Comparison of ENCODE assay signal across 17 cellular contexts in genomic region chr14:64215978-64216377, GRCh38.
"Had no signal": no experiment of that assay in that cellular context is flagged by ENCODE, and none has a peak within 500 bp of the region (broad histone marks: within the 10 kb centered on the region; RNA-seq: fewer than 3 reads in every experiment).

No MANE protein-coding gene starts in this region.

- H3K9me3 Mint-ChIP-seq: activated CD8-positive, alpha-beta T cell treated with anti-CD3 and anti-CD28 coated beads for 36 hours; activated T-helper 1 cell treated with anti-CD3 and anti-CD28 coated beads, Interleukin-12 subunit alpha, Interleukin-12 subunit beta, Interleukin-2, Interleukin-4 antibody, amounts not matched to agents 30 ng/mL and 10 ng/mL and 1 ng/mL, durations not matched to agents 14 hours and 24 hours and 36 hours; neural progenitor cell; T-cell had no signal

- H3K27me3 ChIP-seq: cardiac muscle cell, foreskin keratinocyte, left lung, neural progenitor cell, upper lobe of left lung had no signal

- H3K4me1 ChIP-seq: left lung had no signal

- H3K9ac ChIP-seq: neural progenitor cell had no signal

- H3K9me3 ChIP-seq: left lung, upper lobe of left lung had no signal

- H3K27ac ChIP-seq: cardiac muscle cell, foreskin keratinocyte, left lung, neural progenitor cell, upper lobe of left lung, WERI-Rb-1 had no signal

- ATAC-seq: activated CD8-positive, alpha-beta T cell treated with anti-CD3 and anti-CD28 coated beads for 36 hours; foreskin keratinocyte; left lung; right cardiac atrium; stimulated activated naive CD8-positive, alpha-beta T cell treated with anti-CD3 and anti-CD28 coated beads, Interleukin-15, Interleukin-2, amounts not matched to agents 100 U/mL and 50 U/mL, for 24 hours; T-cell had no signal

- DNase-seq: activated CD4-positive, alpha-beta T cell treated with anti-CD3 and anti-CD28 coated beads for 4 hours; activated CD8-positive, alpha-beta memory T cell treated with anti-CD3 and anti-CD28 coated beads, Interleukin-2, amount 50 U/mL, for 48 hours; activated CD8-positive, alpha-beta T cell treated with anti-CD3 and anti-CD28 coated beads for 36 hours; activated naive CD4-positive, alpha-beta T cell; aorta; foreskin keratinocyte; islet precursor cell; left lung; mesendoderm; right cardiac atrium; stimulated activated naive CD8-positive, alpha-beta T cell treated with anti-CD3 and anti-CD28 coated beads, Interleukin-15, Interleukin-2, amounts not matched to agents 100 U/mL and 50 U/mL, for 24 hours; T-cell; upper lobe of left lung; WERI-Rb-1 had no signal

- H3K4me3 ChIP-seq: cardiac muscle cell, left lung, neural progenitor cell, upper lobe of left lung had no signal

- H3K4me3 Mint-ChIP-seq: activated CD8-positive, alpha-beta T cell treated with anti-CD3 and anti-CD28 coated beads for 36 hours; activated T-helper 1 cell treated with anti-CD3 and anti-CD28 coated beads, Interleukin-12 subunit alpha, Interleukin-12 subunit beta, Interleukin-2, Interleukin-4 antibody, amounts not matched to agents 30 ng/mL and 10 ng/mL and 1 ng/mL, durations not matched to agents 14 hours and 24 hours and 36 hours; neural progenitor cell; T-cell had no signal

- H3K4me2 ChIP-seq: neural progenitor cell had no signal

- H3K27ac Mint-ChIP-seq: activated CD8-positive, alpha-beta T cell treated with anti-CD3 and anti-CD28 coated beads for 36 hours; activated T-helper 1 cell treated with anti-CD3 and anti-CD28 coated beads, Interleukin-12 subunit alpha, Interleukin-12 subunit beta, Interleukin-2, Interleukin-4 antibody, amounts not matched to agents 30 ng/mL and 10 ng/mL and 1 ng/mL, durations not matched to agents 14 hours and 24 hours and 36 hours; neural progenitor cell; T-cell had no signal

- H3K27me3 Mint-ChIP-seq: activated CD8-positive, alpha-beta T cell treated with anti-CD3 and anti-CD28 coated beads for 36 hours; T-cell had no signal

- H3K4me1 Mint-ChIP-seq: neural progenitor cell, T-cell had no signal
